ENCODE assay signal across 27 cellular contexts in the genomic region with DNA sequence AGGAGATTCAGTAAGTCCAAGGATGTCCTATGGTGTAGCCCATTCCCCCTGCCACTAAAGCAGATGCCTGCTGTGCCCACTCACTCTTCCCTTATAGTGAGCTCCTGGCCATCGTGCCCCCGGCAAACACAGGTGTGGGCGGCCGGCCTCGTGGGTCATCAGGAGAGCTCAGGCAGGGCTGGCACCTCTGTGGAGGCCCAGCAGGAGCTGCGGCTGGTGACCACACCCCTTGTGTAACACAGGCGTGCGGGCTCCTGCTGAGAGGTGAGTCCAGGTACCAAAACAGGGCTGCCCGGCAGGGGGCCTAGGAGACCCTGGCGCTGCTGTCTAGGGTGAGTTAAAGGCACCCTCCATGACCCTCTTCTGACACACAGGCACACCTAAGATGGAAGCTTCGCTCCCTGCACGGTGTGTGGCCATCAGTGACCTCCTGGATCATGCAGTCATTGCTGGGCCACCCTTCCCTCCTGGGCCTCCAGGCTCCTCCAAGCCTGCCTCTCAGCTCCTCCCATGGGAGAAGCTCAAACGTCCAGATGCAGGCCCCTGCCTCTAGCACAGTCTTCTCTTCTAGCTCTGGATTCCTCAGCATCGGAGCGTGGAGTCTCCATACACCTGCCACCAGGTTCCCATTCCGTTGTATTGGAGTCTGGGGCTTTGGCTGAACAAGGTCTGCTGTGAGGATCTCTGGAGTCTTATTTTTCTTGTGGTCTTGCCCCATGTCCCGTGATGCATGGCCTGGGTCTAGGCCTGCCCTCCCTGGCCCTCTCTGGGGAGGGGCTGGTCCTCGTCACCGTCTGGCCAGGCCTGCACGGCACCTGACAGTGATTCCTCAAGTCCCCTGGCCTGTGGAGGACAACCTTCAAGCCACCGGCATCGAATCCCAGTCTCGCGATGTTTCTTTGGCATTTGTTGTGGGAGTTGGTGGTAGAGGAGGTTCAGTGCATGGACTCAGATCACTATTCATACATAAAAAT.
"Had no signal": no experiment of that assay in that cellular context is flagged by ENCODE, and none has a peak within 500 bp of the region (broad histone marks: within the 10 kb centered on the region; RNA-seq: fewer than 3 reads in every experiment).

No MANE protein-coding gene starts in this region.

- ATAC-seq: activated CD4-positive, alpha-beta T cell treated with anti-CD3 and anti-CD28 coated beads for 36 hours had no signal

- H3K4me3 Mint-ChIP-seq: activated CD4-positive, alpha-beta memory T cell treated with anti-CD3 and anti-CD28 coated beads, Interleukin-2, amount 10 ng/mL, durations not matched to agents 7 days and 5 days; activated CD4-positive, alpha-beta T cell treated with anti-CD3 and anti-CD28 coated beads for 36 hours; activated naive CD4-positive, alpha-beta T cell treated with anti-CD3 and anti-CD28 coated beads, Interleukin-2, amount 50 U/mL, for 24 hours; brain had no signal

- H3K27me3 ChIP-seq: MG63, Peyer's patch, SJCRH30 had no signal

- H3K27ac ChIP-seq: Peyer's patch, RWPE1, SJCRH30, WERI-Rb-1 had no signal

- H3K4me2 ChIP-seq: SK-N-SH had no signal

- H3K4me1 Mint-ChIP-seq: activated CD4-positive, alpha-beta memory T cell treated with anti-CD3 and anti-CD28 coated beads, Interleukin-2, amount 10 ng/mL, durations not matched to agents 7 days and 5 days; activated CD4-positive, alpha-beta T cell treated with anti-CD3 and anti-CD28 coated beads for 36 hours; activated naive CD4-positive, alpha-beta T cell treated with anti-CD3 and anti-CD28 coated beads, Interleukin-2, amount 50 U/mL, for 24 hours had no signal

- H3K4me1 ChIP-seq: Peyer's patch had no signal

- DNase-seq: activated CD4-positive, alpha-beta memory T cell treated with anti-CD3 and anti-CD28 coated beads, Interleukin-2, amount 10 ng/mL, durations not matched to agents 7 days and 5 days; activated CD4-positive, alpha-beta T cell treated with anti-CD3 and anti-CD28 coated beads for 36 hours; activated CD4-positive, alpha-beta T cell treated with anti-CD3 and anti-CD28 coated beads, Interleukin-2, amount 50 U/mL, for 1 hour; activated CD8-positive, alpha-beta memory T cell treated with anti-CD3 and anti-CD28 coated beads, Interleukin-2, amount 50 U/mL, for 48 hours; activated effector memory CD4-positive, alpha-beta T cell treated with Interleukin-2 at 50 U/mL for 16 hours; activated naive CD4-positive, alpha-beta T cell; activated T-cell treated with anti-CD3 and anti-CD28 coated beads, Interleukin-2, amount 50 U/mL, for 1 hour; amniotic stem cell; MG63; MV-4-11; NCI-H1092 treated with DMSO at 0.1 percent for 48 hours; NCI-H1436; NCI-H1694 treated with DMSO at 0.1 percent for 48 hours; NCI-H2029 treated with DMSO at 0.1 percent for 48 hours; NCI-H510A treated with DMSO at 0.1 percent for 48 hours; NCI-H69; NK-92 treated with Interleukin-12 subunit alpha and Interleukin-12 subunit beta, amount 100 ng/mL, for 24 hours; OCI-M1; Peyer's patch; Right ventricle myocardium superior; SJCRH30; SK-N-SH; T-helper 1 cell; WERI-Rb-1 had no signal

- H3K9me3 Mint-ChIP-seq: activated CD4-positive, alpha-beta memory T cell treated with anti-CD3 and anti-CD28 coated beads, Interleukin-2, amount 10 ng/mL, durations not matched to agents 7 days and 5 days; activated naive CD4-positive, alpha-beta T cell treated with anti-CD3 and anti-CD28 coated beads, Interleukin-2, amount 50 U/mL, for 24 hours had no signal

- H3K9ac ChIP-seq: SK-N-SH had no signal

- H3K4me3 ChIP-seq: MG63, Peyer's patch, SJCRH30 had no signal

- H3K27ac Mint-ChIP-seq: activated CD4-positive, alpha-beta memory T cell treated with anti-CD3 and anti-CD28 coated beads, Interleukin-2, amount 10 ng/mL, durations not matched to agents 7 days and 5 days; activated CD4-positive, alpha-beta T cell treated with anti-CD3 and anti-CD28 coated beads for 36 hours; activated naive CD4-positive, alpha-beta T cell treated with anti-CD3 and anti-CD28 coated beads, Interleukin-2, amount 50 U/mL, for 24 hours had no signal

- H3K36me3 Mint-ChIP-seq: activated naive CD4-positive, alpha-beta T cell treated with anti-CD3 and anti-CD28 coated beads, Interleukin-2, amount 50 U/mL, for 24 hours; brain had no signal

- H3K27me3 Mint-ChIP-seq: activated CD4-positive, alpha-beta T cell treated with anti-CD3 and anti-CD28 coated beads for 36 hours had no signal

- H3K9me3 ChIP-seq: MG63, SK-N-SH had no signal

- H3K36me3 ChIP-seq: MG63, Peyer's patch, SJCRH30, WERI-Rb-1 had no signal

- H3K9me2 ChIP-seq: SK-N-SH had no signal
